1 cellular context compared by ENCODE assay signal in the genomic region with DNA sequence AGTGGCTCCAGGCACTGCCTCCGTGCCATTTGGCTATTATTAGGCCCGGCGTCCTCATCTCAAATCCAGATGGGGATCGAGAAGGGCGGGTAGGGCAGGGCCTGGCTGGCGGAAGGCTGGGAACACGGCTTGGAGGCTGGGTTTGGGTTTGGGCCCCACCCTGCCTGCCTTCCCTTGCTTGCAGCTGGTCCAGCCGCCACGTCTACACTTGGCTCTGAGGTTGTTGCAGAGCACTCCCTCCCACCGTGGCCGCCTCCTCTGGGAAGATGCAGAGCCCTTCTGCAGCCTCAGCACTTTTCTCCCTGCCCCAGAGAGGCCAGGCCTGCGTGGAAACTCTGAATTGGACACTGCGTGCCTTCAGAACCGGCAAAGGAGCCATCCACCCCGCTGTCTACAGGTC.
TF ChIP-seq lines count a peak whose summit lies in the region.

No MANE protein-coding gene starts in this region.

TF ChIP-seq in GM23338, 12 proteins besides CTCF, POLR2A, EP300 and RAD21:
- TF ChIP-seq ZNF462 (CRISPR knock-in tag; IDR thresholded peaks at IDR 0.05) (no peak), POLR2AphosphoS5 (IDR thresholded peaks at IDR 0.05; ENCODE audit: low read depth) (no peak), NANOG (IDR thresholded peaks at IDR 0.05; ENCODE audit: borderline replicate concordance) (no peak), STAT1 (IDR thresholded peaks at IDR 0.05; ENCODE audit: unreplicated experiment) (no peak), EZH2phosphoT487 (IDR thresholded peaks at IDR 0.05; ENCODE audit: unreplicated experiment) (no peak), EZH2 (IDR thresholded peaks at IDR 0.05; ENCODE audit: low read depth, unreplicated experiment) (no peak), ETS1 (IDR thresholded peaks at IDR 0.05) (no peak), CREB1 (CRISPR knock-in tag; IDR thresholded peaks at IDR 0.05; ENCODE audit: low read depth) (no peak), JUNB (IDR thresholded peaks at IDR 0.05; ENCODE audit: unreplicated experiment) (no peak)
- TF ChIP-seq, protein P1, sequence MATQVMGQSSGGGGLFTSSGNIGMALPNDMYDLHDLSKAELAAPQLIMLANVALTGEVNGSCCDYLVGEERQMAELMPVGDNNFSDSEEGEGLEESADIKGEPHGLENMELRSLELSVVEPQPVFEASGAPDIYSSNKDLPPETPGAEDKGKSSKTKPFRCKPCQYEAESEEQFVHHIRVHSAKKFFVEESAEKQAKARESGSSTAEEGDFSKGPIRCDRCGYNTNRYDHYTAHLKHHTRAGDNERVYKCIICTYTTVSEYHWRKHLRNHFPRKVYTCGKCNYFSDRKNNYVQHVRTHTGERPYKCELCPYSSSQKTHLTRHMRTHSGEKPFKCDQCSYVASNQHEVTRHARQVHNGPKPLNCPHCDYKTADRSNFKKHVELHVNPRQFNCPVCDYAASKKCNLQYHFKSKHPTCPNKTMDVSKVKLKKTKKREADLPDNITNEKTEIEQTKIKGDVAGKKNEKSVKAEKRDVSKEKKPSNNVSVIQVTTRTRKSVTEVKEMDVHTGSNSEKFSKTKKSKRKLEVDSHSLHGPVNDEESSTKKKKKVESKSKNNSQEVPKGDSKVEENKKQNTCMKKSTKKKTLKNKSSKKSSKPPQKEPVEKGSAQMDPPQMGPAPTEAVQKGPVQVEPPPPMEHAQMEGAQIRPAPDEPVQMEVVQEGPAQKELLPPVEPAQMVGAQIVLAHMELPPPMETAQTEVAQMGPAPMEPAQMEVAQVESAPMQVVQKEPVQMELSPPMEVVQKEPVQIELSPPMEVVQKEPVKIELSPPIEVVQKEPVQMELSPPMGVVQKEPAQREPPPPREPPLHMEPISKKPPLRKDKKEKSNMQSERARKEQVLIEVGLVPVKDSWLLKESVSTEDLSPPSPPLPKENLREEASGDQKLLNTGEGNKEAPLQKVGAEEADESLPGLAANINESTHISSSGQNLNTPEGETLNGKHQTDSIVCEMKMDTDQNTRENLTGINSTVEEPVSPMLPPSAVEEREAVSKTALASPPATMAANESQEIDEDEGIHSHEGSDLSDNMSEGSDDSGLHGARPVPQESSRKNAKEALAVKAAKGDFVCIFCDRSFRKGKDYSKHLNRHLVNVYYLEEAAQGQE (IDR thresholded peaks at IDR 0.05; ENCODE audit: unreplicated experiment): no peak
